27 cellular contexts compared by ENCODE assay signal in the genomic region with DNA sequence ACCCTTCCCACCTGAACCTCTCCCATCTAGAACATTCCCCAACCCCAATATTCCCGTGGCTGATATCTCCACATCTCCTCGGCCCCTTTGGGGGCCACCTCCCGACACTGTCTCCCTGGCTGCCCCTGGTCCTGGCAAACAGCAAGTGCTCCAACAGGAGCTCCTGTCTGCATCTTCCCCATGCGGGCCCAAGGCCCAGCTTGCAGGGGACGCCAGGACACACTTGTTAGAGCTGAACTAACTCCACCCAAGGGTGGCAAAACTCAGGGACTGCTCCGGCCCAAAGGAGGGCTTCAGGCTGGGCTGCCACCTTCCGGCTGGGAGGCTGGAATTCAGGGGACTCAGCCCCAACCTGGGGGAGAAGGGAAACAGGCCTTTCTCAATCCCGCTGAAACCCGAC.
"Had no signal": no experiment of that assay in that cellular context is flagged by ENCODE, and none has a peak within 500 bp of the region (broad histone marks: within the 10 kb centered on the region; RNA-seq: fewer than 3 reads in every experiment).

No MANE protein-coding gene starts in this region.

- H3K27ac ChIP-seq: adrenal gland, body of pancreas, cardiac muscle cell, lower lobe of right lung, neural progenitor cell, right lobe of liver, skin epidermis, upper lobe of left lung, vagina had no signal

- H3K27ac Mint-ChIP-seq: activated CD8-positive, alpha-beta memory T cell treated with anti-CD3 and anti-CD28 coated beads, Interleukin-2, amount 10 ng/mL, durations not matched to agents 7 days and 5 days; activated CD8-positive, alpha-beta T cell treated with anti-CD3 and anti-CD28 coated beads, Interleukin-2, amount 10 ng/mL, durations not matched to agents 7 days and 5 days; activated naive CD8-positive, alpha-beta T cell treated with anti-CD3 and anti-CD28 coated beads for 36 hours had no signal

- H3K27me3 Mint-ChIP-seq: activated CD4-positive, alpha-beta T cell treated with anti-CD3 and anti-CD28 coated beads, Interleukin-2, amount 10 ng/mL, durations not matched to agents 7 days and 5 days; activated CD8-positive, alpha-beta memory T cell treated with anti-CD3 and anti-CD28 coated beads, Interleukin-2, amount 10 ng/mL, durations not matched to agents 7 days and 5 days; activated naive CD8-positive, alpha-beta T cell treated with anti-CD3 and anti-CD28 coated beads for 36 hours; effector memory CD8-positive, alpha-beta T cell; stimulated activated naive CD8-positive, alpha-beta T cell treated with anti-CD3 and anti-CD28 coated beads, Interleukin-15, amount 100 ng/mL, for 72 hours had no signal

- H3K4me3 ChIP-seq: adrenal gland, body of pancreas, cardiac muscle cell, gastroesophageal sphincter, lower lobe of right lung, neural progenitor cell, right lobe of liver, skin epidermis, upper lobe of left lung, vagina had no signal

- DNase-seq: activated CD4-positive, alpha-beta T cell treated with anti-CD3 and anti-CD28 coated beads for 1 hour; activated CD4-positive, alpha-beta T cell treated with anti-CD3 and anti-CD28 coated beads, Interleukin-2, amount 10 ng/mL, durations not matched to agents 7 days and 5 days; activated CD8-positive, alpha-beta memory T cell treated with anti-CD3 and anti-CD28 coated beads, Interleukin-2, amount 10 ng/mL, durations not matched to agents 7 days and 5 days; activated CD8-positive, alpha-beta T cell treated with anti-CD3 and anti-CD28 coated beads, Interleukin-2, amount 10 ng/mL, durations not matched to agents 7 days and 5 days; activated naive CD4-positive, alpha-beta T cell; activated naive CD8-positive, alpha-beta T cell treated with anti-CD3 and anti-CD28 coated beads for 36 hours; activated T-cell treated with anti-CD3 and anti-CD28 coated beads, Interleukin-2, amount 50 U/mL, for 48 hours; adrenal gland; body of pancreas; cortex of kidney; effector memory CD8-positive, alpha-beta T cell; erythroblast; hippocampal formation; mesenchymal stem cell; natural killer cell; right lobe of liver; stimulated activated CD4-positive, alpha-beta T cell treated with anti-CD3 and anti-CD28 coated beads, Interleukin-4, amount 100 ng/mL, for 24 hours; stimulated activated naive CD8-positive, alpha-beta T cell treated with anti-CD3 and anti-CD28 coated beads, Interleukin-15, amount 100 ng/mL, for 72 hours had no signal

- H3K36me3 ChIP-seq: neural progenitor cell had no signal

- H3K27me3 ChIP-seq: adrenal gland, body of pancreas, cardiac muscle cell, gastroesophageal sphincter, neural progenitor cell, right lobe of liver, upper lobe of left lung, vagina had no signal

- H3K4me3 Mint-ChIP-seq: activated CD4-positive, alpha-beta T cell treated with anti-CD3 and anti-CD28 coated beads, Interleukin-2, amount 10 ng/mL, durations not matched to agents 7 days and 5 days; activated CD8-positive, alpha-beta memory T cell treated with anti-CD3 and anti-CD28 coated beads, Interleukin-2, amount 10 ng/mL, durations not matched to agents 7 days and 5 days; activated CD8-positive, alpha-beta T cell treated with anti-CD3 and anti-CD28 coated beads, Interleukin-2, amount 10 ng/mL, durations not matched to agents 7 days and 5 days; activated naive CD8-positive, alpha-beta T cell treated with anti-CD3 and anti-CD28 coated beads for 36 hours; effector memory CD8-positive, alpha-beta T cell; neural progenitor cell; stimulated activated naive CD8-positive, alpha-beta T cell treated with anti-CD3 and anti-CD28 coated beads, Interleukin-15, amount 100 ng/mL, for 72 hours; WTC11 had no signal

- H3K36me3 Mint-ChIP-seq: natural killer cell had no signal

- H3K9me3 Mint-ChIP-seq: activated naive CD8-positive, alpha-beta T cell treated with anti-CD3 and anti-CD28 coated beads for 36 hours; natural killer cell had no signal

- H3K4me1 ChIP-seq: right lobe of liver had no signal

- H3K9me3 ChIP-seq: adrenal gland, body of pancreas, lower lobe of right lung, right lobe of liver, upper lobe of left lung, vagina had no signal

- ATAC-seq: activated CD8-positive, alpha-beta memory T cell treated with anti-CD3 and anti-CD28 coated beads, Interleukin-2, amount 10 ng/mL, durations not matched to agents 7 days and 5 days; activated CD8-positive, alpha-beta T cell treated with anti-CD3 and anti-CD28 coated beads, Interleukin-2, amount 10 ng/mL, durations not matched to agents 7 days and 5 days; body of pancreas; effector memory CD8-positive, alpha-beta T cell; gastroesophageal sphincter; lower lobe of right lung; natural killer cell; right lobe of liver; stimulated activated effector memory CD8-positive, alpha-beta T cell treated with anti-CD3 and anti-CD28 coated beads, Interleukin-12 subunit alpha, Interleukin-12 subunit beta, amount 100 ng/mL, for 72 hours; stimulated activated naive CD8-positive, alpha-beta T cell treated with anti-CD3 and anti-CD28 coated beads, Interleukin-15, amount 100 ng/mL, for 72 hours; WTC11 had no signal
